In genomic region chr13:61358599-61358998, GRCh38 we compare ENCODE assay signal across 24 cellular contexts. TPM values are rescaled to one million over a fixed set of nuclear protein-coding genes. Genes with fewer than 3 reads are reported as not detected.
"Had no signal": no experiment of that assay in that cellular context is flagged by ENCODE, and none has a peak within 500 bp of the region (broad histone marks: within the 10 kb centered on the region; RNA-seq: fewer than 3 reads in every experiment).

No MANE protein-coding gene starts in this region.

- H3K4me1 Mint-ChIP-seq: naive thymus-derived CD8-positive, alpha-beta T cell; stimulated activated naive B cell treated with anti-CD40 and anti-IgM and Interleukin-4, amounts not matched to agents 10 μg/mL and 1 μg/mL and 100 μg/mL, for 72 hours; stimulated activated naive CD8-positive, alpha-beta T cell treated with anti-CD3 and anti-CD28 coated beads, Interleukin-15, amount 100 ng/mL, for 72 hours had no signal

- H3K27me3 ChIP-seq: dorsolateral prefrontal cortex, gastrocnemius medialis, heart right ventricle, neutrophil, sigmoid colon, testis, tibial nerve, upper lobe of right lung had no signal

- H3K4me3 ChIP-seq: dorsolateral prefrontal cortex, gastrocnemius medialis, heart right ventricle, mucosa of descending colon, psoas muscle, sigmoid colon, skin epidermis, testis, tibial nerve, upper lobe of right lung had no signal

- H3K27ac Mint-ChIP-seq: naive thymus-derived CD8-positive, alpha-beta T cell; stimulated activated naive B cell treated with anti-CD40 and anti-IgM and Interleukin-4, amounts not matched to agents 10 μg/mL and 1 μg/mL and 100 μg/mL, for 72 hours; stimulated activated naive CD8-positive, alpha-beta T cell treated with anti-CD3 and anti-CD28 coated beads, Interleukin-15, amount 100 ng/mL, for 72 hours had no signal

- ATAC-seq: esophagus mucosa; gastrocnemius medialis; heart right ventricle; mucosa of descending colon; naive thymus-derived CD8-positive, alpha-beta T cell; psoas muscle; stimulated activated naive B cell treated with anti-CD40 and anti-IgM and Interleukin-4, amounts not matched to agents 10 μg/mL and 1 μg/mL and 100 μg/mL, for 72 hours; stimulated activated naive CD8-positive, alpha-beta T cell treated with anti-CD3 and anti-CD28 coated beads, Interleukin-15, amount 100 ng/mL, for 72 hours; upper lobe of right lung had no signal

- H3K4me1 ChIP-seq: gastrocnemius medialis, heart right ventricle, psoas muscle, sigmoid colon, testis, tibial nerve, upper lobe of right lung had no signal

- H3K27me3 Mint-ChIP-seq: naive thymus-derived CD8-positive, alpha-beta T cell; stimulated activated naive B cell treated with anti-CD40 and anti-IgM and Interleukin-4, amounts not matched to agents 10 μg/mL and 1 μg/mL and 100 μg/mL, for 72 hours; stimulated activated naive CD8-positive, alpha-beta T cell treated with anti-CD3 and anti-CD28 coated beads, Interleukin-15, amount 100 ng/mL, for 72 hours had no signal

- H3K27ac ChIP-seq: dorsolateral prefrontal cortex, gastrocnemius medialis, heart right ventricle, neutrophil, psoas muscle, sigmoid colon, skin epidermis, testis, tibial nerve, upper lobe of right lung had no signal

- H3K4me3 Mint-ChIP-seq: naive thymus-derived CD8-positive, alpha-beta T cell; stimulated activated naive B cell treated with anti-CD40 and anti-IgM and Interleukin-4, amounts not matched to agents 10 μg/mL and 1 μg/mL and 100 μg/mL, for 72 hours; stimulated activated naive CD8-positive, alpha-beta T cell treated with anti-CD3 and anti-CD28 coated beads, Interleukin-15, amount 100 ng/mL, for 72 hours had no signal

- H3K36me3 ChIP-seq: gastrocnemius medialis, heart right ventricle, neutrophil, sigmoid colon, tibial nerve, upper lobe of right lung had no signal

- H3K36me3 Mint-ChIP-seq: naive thymus-derived CD8-positive, alpha-beta T cell; stimulated activated naive B cell treated with anti-CD40 and anti-IgM and Interleukin-4, amounts not matched to agents 10 μg/mL and 1 μg/mL and 100 μg/mL, for 72 hours had no signal

- DNase-seq: cortex of kidney; dorsolateral prefrontal cortex; effector CD8-positive, alpha-beta T cell; gastrocnemius medialis; heart right ventricle; hypothalamus; kidney glomerular epithelial cell; mammary epithelial cell; mucosa of descending colon; naive thymus-derived CD8-positive, alpha-beta T cell; psoas muscle; sigmoid colon; stimulated activated CD4-positive, alpha-beta T cell treated with anti-CD3 and anti-CD28 coated beads, Interleukin-2, amount 100 ng/mL, for 24 hours; stimulated activated CD4-positive, alpha-beta T cell treated with anti-CD3 and anti-CD28 coated beads, Interleukin-4, amount 100 ng/mL, for 4 hours; stimulated activated naive B cell treated with anti-CD40 and anti-IgM and Interleukin-4, amounts not matched to agents 10 μg/mL and 1 μg/mL and 100 μg/mL, for 72 hours; stimulated activated naive CD8-positive, alpha-beta T cell treated with anti-CD3 and anti-CD28 coated beads, Interleukin-15, amount 100 ng/mL, for 72 hours; testis; upper lobe of right lung had no signal

- H3K9me3 ChIP-seq: gastrocnemius medialis, mucosa of descending colon, neutrophil, psoas muscle, sigmoid colon, testis, tibial nerve, upper lobe of right lung had no signal

RNA-seq across cellular contexts. Expression of gene PCDH20, which starts 57.0 kb away (rescaled TPM):
- total RNA-seq: fibroblast of lung; mammary epithelial cell; naive thymus-derived CD8-positive, alpha-beta T cell; osteoblast had no signal
